Comparison of ENCODE assay signal across 26 cellular contexts in the genomic region with DNA sequence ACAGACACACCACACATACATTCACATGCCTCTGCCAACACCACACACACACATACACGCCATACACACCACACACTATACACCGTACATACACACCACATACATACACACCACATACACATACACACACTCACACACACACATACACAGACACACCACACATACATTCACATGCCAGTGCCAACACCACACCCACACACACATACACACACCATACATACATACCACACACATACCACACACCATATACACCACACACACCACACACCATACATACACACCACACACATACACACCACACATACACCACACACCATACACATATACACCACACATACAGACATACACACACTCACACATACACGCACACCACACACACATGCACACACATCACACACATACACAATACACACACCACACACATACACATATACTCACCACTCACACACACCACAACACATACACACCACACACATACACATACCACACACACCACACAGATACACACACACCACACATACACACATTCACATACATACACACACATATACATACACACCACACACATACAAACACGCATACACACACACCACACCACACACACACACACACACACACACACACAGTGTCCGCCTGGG. TPM values are rescaled to one million over a fixed set of nuclear protein-coding genes. Genes with fewer than 3 reads are reported as not detected.
DNase-seq lines count a peak whose midpoint lies in the region; ATAC-seq, FAIRE-seq and TF ChIP-seq lines count a peak whose summit lies in the region.
"Had no signal": no experiment of that assay in that cellular context is flagged by ENCODE, and none has a peak within 500 bp of the region (broad histone marks: within the 10 kb centered on the region; RNA-seq: fewer than 3 reads in every experiment).

No MANE protein-coding gene starts in this region.

- H3K18ac ChIP-seq in IMR-90 (ENCODE audit: low read depth, low read length) = peak overlapping the region; percentile 95

- H3K9me1 ChIP-seq in IMR-90 (ENCODE audit: insufficient read depth, low read length) (peaks cover 55% of the 10 kb centered on the region), endothelial cell of umbilical vein (replicated peaks; ENCODE audit: control insufficient read depth, extremely low read depth, insufficient read depth, low read length) (no peaks in the 10 kb centered on the region)

- CTCF ChIA-PET in IMR-90 (lab: Yijun Ruan, JAX) (interaction anchor here (0.7 to 1.0 kb wide), 2 partner anchors 102 to 157 kb away, joined by 3 read pairs; no protein-coding TSS in a partner anchor), endothelial cell of umbilical vein (lab: Charles Lee) (interaction anchor here (0.8 to 1.0 kb wide), 4 partner anchors 9 to 444 kb away, joined by 3 to 5 read pairs (median 4); no protein-coding TSS in a partner anchor), A673 (lab: Charles Lee) (no interaction called here)

- TF ChIP-seq CTCF in IMR-90 (conservative IDR thresholded peaks at IDR 0.05; ENCODE audit: low read depth, low read length) = no peak
- no peak for TF ChIP-seq CTCF in endothelial cell of umbilical vein (IDR thresholded peaks at IDR 0.05; ENCODE audit: extremely low read depth in 1 of 2, insufficient read depth in 1 of 2, low read depth in 1 of 2, low read length in 2 of 2)
- no peak for TF ChIP-seq CTCF in osteoblast (IDR thresholded peaks at IDR 0.05; ENCODE audit: extremely low read depth, low read depth, low read length)
- TF ChIP-seq CTCF in A673 (conservative IDR thresholded peaks at IDR 0.05; ENCODE audit: low read depth, low read length) = no peak

- peaks cover 24 to 77% of the 10 kb centered on the region in 2 experiments for H3K79me1 ChIP-seq in IMR-90 (ENCODE audit: low read depth in 1 of 2, low read length in 2 of 2)

- H3K4me2 ChIP-seq in IMR-90 (ENCODE audit: low read depth, low read length) = peak overlapping the region; percentile 24
- H3K4me2 ChIP-seq in endothelial cell of umbilical vein (ENCODE audit: insufficient read depth, low read length) = no peak overlapping the region
- no peak overlapping the region for H3K4me2 ChIP-seq in osteoblast (ENCODE audit: insufficient read depth, low read length)
- H3K4me2 ChIP-seq: SK-N-SH had no signal

- peak overlapping the region; percentile 99 for H3K14ac ChIP-seq in IMR-90 (replicated peaks; ENCODE audit: low read depth, low read length)

- no peak for TF ChIP-seq POLR2A in IMR-90 (IDR thresholded peaks at IDR 0.05; ENCODE audit: low read depth, low read length)
- no peak for TF ChIP-seq POLR2A in endothelial cell of umbilical vein (IDR thresholded peaks at IDR 0.05; ENCODE audit: low read depth, low read length)

- H3K27ac ChIP-seq in ACC112 (ENCODE audit: low read depth, low read length) = peak overlapping the region; percentile 100
- peak overlapping the region; percentile 91 for H3K27ac ChIP-seq in IMR-90 (ENCODE audit: insufficient read depth, low read length)
- peak overlapping the region; percentile 4 for H3K27ac ChIP-seq in endothelial cell of umbilical vein (ENCODE audit: insufficient read depth, low read depth, low read length)
- peak overlapping the region; percentile 100 for H3K27ac ChIP-seq in osteoblast (ENCODE audit: low read depth, low read length)
- no peak overlapping the region for H3K27ac ChIP-seq in A673 (ENCODE audit: low read depth, low read length, poor library complexity, severe bottlenecking)

- H2BK15ac ChIP-seq in IMR-90 (ENCODE audit: low read depth, low read length) = peak overlapping the region; percentile 100

- in situ Hi-C loops in IMR-90 (cut with MboI; ENCODE audit: low sequenced_read_pairs) = no loop called here

- peak overlapping the region; percentile 99 for H3K23ac ChIP-seq in IMR-90 (ENCODE audit: low read depth, low read length)

- ATAC-seq in IMR-90 (ENCODE audit: low read depth) (no peak), GM19328 (IDR thresholded peaks at IDR 0.05; ENCODE audit: unreplicated experiment) (no peak), HG02885 (IDR thresholded peaks at IDR 0.05; ENCODE audit: poor library complexity, unreplicated experiment) (no peak)
- no peak for ATAC-seq in effector memory CD8-positive, alpha-beta T cell (replicated peaks)
- ATAC-seq: activated CD8-positive, alpha-beta T cell treated with anti-CD3 and anti-CD28 coated beads for 36 hours; naive thymus-derived CD8-positive, alpha-beta T cell; stimulated activated memory B cell treated with anti-CD40 and anti-IgM and Interleukin-4, amounts not matched to agents 10 μg/mL and 1 μg/mL and 100 μg/mL, for 72 hours had no signal

- no peak overlapping the region for H3K27ac Mint-ChIP-seq in effector memory CD8-positive, alpha-beta T cell
- H3K27ac Mint-ChIP-seq: activated CD8-positive, alpha-beta T cell treated with anti-CD3 and anti-CD28 coated beads for 36 hours; activated naive CD8-positive, alpha-beta T cell treated with anti-CD3 and anti-CD28 coated beads, Interleukin-2, amount 10 ng/mL, durations not matched to agents 7 days and 5 days; HFFc6; naive thymus-derived CD8-positive, alpha-beta T cell; stimulated activated memory B cell treated with anti-CD40 and anti-IgM and Interleukin-4, amounts not matched to agents 10 μg/mL and 1 μg/mL and 100 μg/mL, for 72 hours had no signal

- H3K79me2 ChIP-seq in ACC112 (ENCODE audit: control insufficient read depth, insufficient read depth, low read length, unreplicated experiment) (peaks cover 5% of the 10 kb centered on the region), endothelial cell of umbilical vein (ENCODE audit: control insufficient read depth, insufficient read depth, low read length) (no peaks in the 10 kb centered on the region), osteoblast (ENCODE audit: insufficient read depth, low read length) (peaks cover 19% of the 10 kb centered on the region)

- peaks cover 5 to 16% of the 10 kb centered on the region in 2 donors for H3K27me3 Mint-ChIP-seq in effector memory CD8-positive, alpha-beta T cell
- H3K27me3 Mint-ChIP-seq: activated naive CD8-positive, alpha-beta T cell treated with anti-CD3 and anti-CD28 coated beads, Interleukin-2, amount 10 ng/mL, durations not matched to agents 7 days and 5 days; stimulated activated memory B cell treated with anti-CD40 and anti-IgM and Interleukin-4, amounts not matched to agents 10 μg/mL and 1 μg/mL and 100 μg/mL, for 72 hours had no signal

- no peak for TF ChIP-seq RAD21 in IMR-90 (IDR thresholded peaks at IDR 0.05; ENCODE audit: low read length)

- peak overlapping the region; percentile 100 for H3K4ac ChIP-seq in IMR-90 (ENCODE audit: low read depth, low read length)

- H3K9me3 ChIP-seq in IMR-90 (ENCODE audit: control insufficient read depth, insufficient read depth, low read length) = no peaks in the 10 kb centered on the region
- no peaks in the 10 kb centered on the region for H3K9me3 ChIP-seq in endothelial cell of umbilical vein (replicated peaks; ENCODE audit: control insufficient read depth, insufficient read depth, low read length)
- no peaks in the 10 kb centered on the region for H3K9me3 ChIP-seq in osteoblast (ENCODE audit: low read depth, low read length)
- H3K9me3 ChIP-seq in A673 (ENCODE audit: low read depth, low read length, poor library complexity, severe bottlenecking) = no peaks in the 10 kb centered on the region
- H3K9me3 ChIP-seq: SK-N-SH had no signal

- FAIRE-seq in endothelial cell of umbilical vein (lab: Jason Lieb, UNC) = peak; percentile 63

- no peaks in the 10 kb centered on the region for H3K36me3 ChIP-seq in ACC112 (ENCODE audit: insufficient read depth, low read length)
- H3K36me3 ChIP-seq in IMR-90 (ENCODE audit: control insufficient read depth, insufficient read depth, low read length) = no peaks in the 10 kb centered on the region
- no peaks in the 10 kb centered on the region for H3K36me3 ChIP-seq in endothelial cell of umbilical vein (ENCODE audit: control insufficient read depth in 2 of 2, extremely low read depth in 1 of 2, insufficient read depth in 2 of 2, low read length in 2 of 2)
- no peaks in the 10 kb centered on the region for H3K36me3 ChIP-seq in osteoblast (ENCODE audit: insufficient read depth, low read length)
- H3K36me3 ChIP-seq in A673 (ENCODE audit: insufficient read depth, low read length, poor library complexity, severe bottlenecking) = no peaks in the 10 kb centered on the region

- H2AK5ac ChIP-seq in IMR-90 (ENCODE audit: low read depth, low read length) = peak overlapping the region; percentile 100

- H3K9me3 Mint-ChIP-seq in effector memory CD8-positive, alpha-beta T cell = no peaks in the 10 kb centered on the region
- H3K9me3 Mint-ChIP-seq: activated CD8-positive, alpha-beta T cell treated with anti-CD3 and anti-CD28 coated beads for 36 hours; activated naive CD8-positive, alpha-beta T cell treated with anti-CD3 and anti-CD28 coated beads, Interleukin-2, amount 10 ng/mL, durations not matched to agents 7 days and 5 days; HFFc6; naive thymus-derived CD8-positive, alpha-beta T cell; stimulated activated memory B cell treated with anti-CD40 and anti-IgM and Interleukin-4, amounts not matched to agents 10 μg/mL and 1 μg/mL and 100 μg/mL, for 72 hours had no signal

- H3K27me3 ChIP-seq in ACC112 (ENCODE audit: insufficient read depth, low read length) (no peaks in the 10 kb centered on the region), IMR-90 (ENCODE audit: control insufficient read depth, insufficient read depth, low read length) (no peaks in the 10 kb centered on the region), endothelial cell of umbilical vein (ENCODE audit: control insufficient read depth in 2 of 2, insufficient read depth in 2 of 2, low read length in 2 of 2) (no peaks in the 10 kb centered on the region), osteoblast (ENCODE audit: insufficient read depth, low read length) (no peaks in the 10 kb centered on the region), A673 (replicated peaks; ENCODE audit: insufficient read depth, low read depth, low read length, poor library complexity) (no peaks in the 10 kb centered on the region)

- H2AK9ac ChIP-seq in IMR-90 (replicated peaks; ENCODE audit: low read depth, low read length, poor library complexity) = peak overlapping the region; percentile 87

- H3K9ac ChIP-seq in IMR-90 (ENCODE audit: low read depth, low read length) (peak overlapping the region; percentile 40), endothelial cell of umbilical vein (replicated peaks; ENCODE audit: extremely low read depth, insufficient read depth, low read length) (no peak overlapping the region)
- H3K9ac ChIP-seq: SK-N-SH had no signal

- dilution Hi-C loops in IMR-90 (cut with HindIII; ENCODE audit: low sequenced_read_pairs, unreplicated experiment) (no loop called here), endothelial cell of umbilical vein (cut with MboI; ENCODE audit: extremely low pct_ligation_motif_present, low sequenced_read_pairs) (no loop called here)

- H3K4me3 ChIP-seq in ACC112 (ENCODE audit: low read depth, low read length) (no peak overlapping the region), IMR-90 (ENCODE audit: insufficient read depth, low read depth, low read length) (no peak overlapping the region), endothelial cell of umbilical vein (replicated peaks in 1 of 3; ENCODE audit: insufficient read depth in 1 of 3, low read depth in 1 of 3, low read length in 3 of 3) (no peak overlapping the region), osteoblast (ENCODE audit: insufficient read depth, low read length) (no peak overlapping the region), A673 (ENCODE audit: low read depth, low read length, poor library complexity, severe bottlenecking) (no peak overlapping the region)

- intact Hi-C loops in IMR-90 (cut with micrococcal nuclease) = no loop called here
- intact Hi-C loops in endothelial cell of umbilical vein (cut with micrococcal nuclease) = loop anchor here (10.0 kb wide), 1 partner anchor 884 kb away; no protein-coding TSS in a partner anchor
- intact Hi-C loops in A673 (cut with micrococcal nuclease; ENCODE audit: unreplicated experiment) = no loop called here

- 87% methylated on average over 5 of the region's 5 CpGs; no CpG with 5 or more reads in 1 of the 2 experiments for WGBS in IMR-90 (ENCODE audit: extremely low coverage in 2 of 2, insufficient read length in 1 of 2), 2 experiments

- no peak overlapping the region for H3K4me3 Mint-ChIP-seq in effector memory CD8-positive, alpha-beta T cell
- H3K4me3 Mint-ChIP-seq: activated CD8-positive, alpha-beta T cell treated with anti-CD3 and anti-CD28 coated beads for 36 hours; activated naive CD8-positive, alpha-beta T cell treated with anti-CD3 and anti-CD28 coated beads, Interleukin-2, amount 10 ng/mL, durations not matched to agents 7 days and 5 days; HFFc6; naive thymus-derived CD8-positive, alpha-beta T cell; stimulated activated memory B cell treated with anti-CD40 and anti-IgM and Interleukin-4, amounts not matched to agents 10 μg/mL and 1 μg/mL and 100 μg/mL, for 72 hours had no signal

- POLR2A ChIA-PET in IMR-90 (lab: Charles Lee; ENCODE audit: unreplicated experiment) (no interaction called here), endothelial cell of umbilical vein (lab: Charles Lee) (no interaction called here), A673 (lab: Charles Lee; ENCODE audit: low non-redundant PET) (no interaction called here)

- H4K5ac ChIP-seq in IMR-90 (ENCODE audit: low read depth, low read length) = peak overlapping the region; percentile 97

- peak overlapping the region; percentile 99 for H2BK20ac ChIP-seq in IMR-90 (ENCODE audit: low read depth, low read length)

- H2AFZ ChIP-seq in ACC112 (ENCODE audit: low read length, unreplicated experiment) = no peak overlapping the region
- peak overlapping the region; percentile 80 for H2AFZ ChIP-seq in IMR-90 (replicated peaks; ENCODE audit: low read length, poor library complexity)
- no peak overlapping the region for H2AFZ ChIP-seq in endothelial cell of umbilical vein (ENCODE audit: low read depth, low read length)
- no peak overlapping the region for H2AFZ ChIP-seq in osteoblast (ENCODE audit: low read length)

- peak overlapping the region; percentile 100 for H2BK5ac ChIP-seq in IMR-90 (ENCODE audit: low read depth, low read length, poor library complexity, severe bottlenecking)

- peaks cover 73% of the 10 kb centered on the region for H3K4me1 ChIP-seq in ACC112 (ENCODE audit: control insufficient read depth, insufficient read depth, low read length, unreplicated experiment)
- H3K4me1 ChIP-seq in IMR-90 (ENCODE audit: control insufficient read depth, insufficient read depth, low read length) = peaks cover 52% of the 10 kb centered on the region
- peaks cover 35% of the 10 kb centered on the region for H3K4me1 ChIP-seq in endothelial cell of umbilical vein (ENCODE audit: control insufficient read depth, extremely low read depth, insufficient read depth, low read length)
- peaks cover 72% of the 10 kb centered on the region for H3K4me1 ChIP-seq in osteoblast (ENCODE audit: insufficient read depth, low read length)
- H3K4me1 ChIP-seq in A673 (ENCODE audit: insufficient read depth, low read length, poor library complexity, severe bottlenecking) = peaks cover 6% of the 10 kb centered on the region

- no peaks in the 10 kb centered on the region for H3K4me1 Mint-ChIP-seq in effector memory CD8-positive, alpha-beta T cell (ENCODE audit: low read depth in 2 of 2)
- H3K4me1 Mint-ChIP-seq: activated naive CD8-positive, alpha-beta T cell treated with anti-CD3 and anti-CD28 coated beads, Interleukin-2, amount 10 ng/mL, durations not matched to agents 7 days and 5 days; naive thymus-derived CD8-positive, alpha-beta T cell; stimulated activated memory B cell treated with anti-CD40 and anti-IgM and Interleukin-4, amounts not matched to agents 10 μg/mL and 1 μg/mL and 100 μg/mL, for 72 hours had no signal

- H4K8ac ChIP-seq in IMR-90 (ENCODE audit: low read depth in 2 of 2, low read length in 2 of 2) = peak overlapping the region; percentile 72 to 100

- peak overlapping the region; percentile 98 for H4K91ac ChIP-seq in IMR-90 (ENCODE audit: insufficient read depth, low read depth, low read length)

- BruUV-seq in IMR-90 (replicated peaks; lab: Mats Ljungman, UMichigan) (no TSS peak), endothelial cell of umbilical vein (replicated peaks; lab: Mats Ljungman, UMichigan) (no TSS peak), A673 (replicated peaks; lab: Mats Ljungman, UMichigan) (no TSS peak)

- H2BK120ac ChIP-seq in IMR-90 (ENCODE audit: low read depth, low read length) = peak overlapping the region; percentile 99

- peak overlapping the region; percentile 44 for H3K56ac ChIP-seq in IMR-90 (ENCODE audit: extremely low read depth, insufficient read depth, low read length)

- H4K20me1 ChIP-seq in IMR-90 (ENCODE audit: insufficient read depth, low read length) (no peaks in the 10 kb centered on the region; the same call in 1 of the 2 replicates), endothelial cell of umbilical vein (replicated peaks; ENCODE audit: control insufficient read depth, extremely low read depth, insufficient read depth, low read length) (no peaks in the 10 kb centered on the region), osteoblast (ENCODE audit: insufficient read depth, low read length) (no peaks in the 10 kb centered on the region)

- no peaks in the 10 kb centered on the region for H3K36me3 Mint-ChIP-seq in effector memory CD8-positive, alpha-beta T cell (ENCODE audit: insufficient read depth)
- H3K36me3 Mint-ChIP-seq: activated naive CD8-positive, alpha-beta T cell treated with anti-CD3 and anti-CD28 coated beads, Interleukin-2, amount 10 ng/mL, durations not matched to agents 7 days and 5 days; naive thymus-derived CD8-positive, alpha-beta T cell; stimulated activated memory B cell treated with anti-CD40 and anti-IgM and Interleukin-4, amounts not matched to agents 10 μg/mL and 1 μg/mL and 100 μg/mL, for 72 hours had no signal

- peak; percentile 25 for DNase-seq in IMR-90
- DNase-seq in endothelial cell of umbilical vein (ENCODE audit: low read depth, low spot score) = no peak
- no peak for DNase-seq in osteoblast (ENCODE audit: insufficient read length, low spot score, missing footprints)
- no peak for DNase-seq in A673 (ENCODE audit: low spot score)
- no peak for DNase-seq in effector memory CD8-positive, alpha-beta T cell
- DNase-seq: activated CD8-positive, alpha-beta T cell treated with anti-CD3 and anti-CD28 coated beads for 36 hours; activated gamma-delta T cell; activated naive CD8-positive, alpha-beta T cell treated with anti-CD3 and anti-CD28 coated beads, Interleukin-2, amount 10 ng/mL, durations not matched to agents 7 days and 5 days; DMS79 treated with DMSO at 0.1 percent for 48 hours; effector CD4-positive, alpha-beta T cell; GF-D8; HFFc6; Karpas-422; naive thymus-derived CD8-positive, alpha-beta T cell; NCI-H1436 treated with DMSO at 0.1 percent for 48 hours; NCI-H2107; NCI-H446 treated with DMSO at 0.1 percent for 48 hours; NCI-H82; stimulated activated CD4-positive, alpha-beta T cell treated with anti-CD3 and anti-CD28 coated beads, Interleukin-12 subunit alpha, Interleukin-12 subunit beta, amount 100 ng/mL, for 4 hours; stimulated activated CD4-positive, alpha-beta T cell treated with anti-CD3 and anti-CD28 coated beads, Interleukin-4, amount 100 ng/mL, for 24 hours; T-helper 2 cell had no signal

RNA-seq across cellular contexts. Expression of a gene that starts 37.2 kb away (rescaled TPM):
- 177 and 219 TPM in 2 replicates for total RNA-seq in IMR-90 (2012; rRNA removed)
- 127 and 145 TPM in 2 replicates for polyA plus RNA-seq in IMR-90 (2012; rRNA removed)
- 51.2 and 117 TPM in 2 replicates for polyA plus RNA-seq in IMR-90 (2012; cell fraction: cytosol; rRNA removed)
- 56.9 and 86.4 TPM in 2 replicates for polyA plus RNA-seq in IMR-90 (2012; cell fraction: nucleus; rRNA removed; ENCODE audit: low replicate concordance)
- 138 and 141 TPM in 2 replicates for total RNA-seq in endothelial cell of umbilical vein
- polyA plus RNA-seq in endothelial cell of umbilical vein = 70.7 and 74.8 TPM in 2 replicates
- 80.5 and 82.9 TPM in 2 replicates for polyA plus RNA-seq in endothelial cell of umbilical vein (2011; cell fraction: cytosol; rRNA removed)
- 41.9 and 57.1 TPM in 2 replicates for polyA plus RNA-seq in endothelial cell of umbilical vein (2011; cell fraction: nucleus; rRNA removed)
- polyA plus RNA-seq in endothelial cell of umbilical vein (2012) = 127 and 230 TPM in 2 replicates
- 116 and 130 TPM in 2 replicates for polyA minus RNA-seq in endothelial cell of umbilical vein
- polyA minus RNA-seq in endothelial cell of umbilical vein (2011; cell fraction: cytosol; rRNA and poly(A)+ RNA removed) = 46.8 TPM
- polyA minus RNA-seq in endothelial cell of umbilical vein (2011; cell fraction: nucleus; rRNA and poly(A)+ RNA removed) = 43.1 and 55.2 TPM in 2 replicates
- 136 and 185 TPM in 2 replicates for total RNA-seq in osteoblast
- total RNA-seq in A673 (2021) = 90.5 and 101 TPM in 2 replicates
